Comparison of ENCODE assay signal across 2 cellular contexts in genomic region chr17:7020894-7021664, GRCh38.
TF ChIP-seq lines count a peak whose summit lies in the region.

No MANE protein-coding gene starts in this region.

TF ChIP-seq in WTC11, 78 proteins besides CTCF, POLR2A, EP300 and RAD21:
- TF ChIP-seq MYBL2 (CRISPR knock-in tag; IDR thresholded peaks at IDR 0.05) (no peak), MAX (CRISPR knock-in tag; IDR thresholded peaks at IDR 0.05) (no peak), MLX (CRISPR knock-in tag; IDR thresholded peaks at IDR 0.05) (no peak), HMGA2 (CRISPR knock-in tag; IDR thresholded peaks at IDR 0.05) (no peak), FOXP1 (CRISPR knock-in tag; IDR thresholded peaks at IDR 0.05; ENCODE audit: borderline replicate concordance) (no peak), TCF7 (CRISPR knock-in tag; IDR thresholded peaks at IDR 0.05; ENCODE audit: low read depth) (no peak), RELA (CRISPR knock-in tag; IDR thresholded peaks at IDR 0.05; ENCODE audit: borderline replicate concordance) (no peak), PREB (CRISPR knock-in tag; IDR thresholded peaks at IDR 0.05; ENCODE audit: borderline replicate concordance) (no peak), ZNF219 (CRISPR knock-in tag; IDR thresholded peaks at IDR 0.05; ENCODE audit: borderline replicate concordance) (no peak), ZNF532 (CRISPR knock-in tag; IDR thresholded peaks at IDR 0.05; ENCODE audit: borderline replicate concordance) (no peak), NR1H2 (CRISPR knock-in tag; IDR thresholded peaks at IDR 0.05) (no peak), ZNF317 (CRISPR knock-in tag; IDR thresholded peaks at IDR 0.05; ENCODE audit: borderline replicate concordance, low read depth) (no peak), TEAD4 (CRISPR knock-in tag; IDR thresholded peaks at IDR 0.05) (no peak), E2F5 (CRISPR knock-in tag; IDR thresholded peaks at IDR 0.05) (no peak)

TF ChIP-seq in HepG2, 621 proteins besides CTCF, POLR2A, EP300 and RAD21:
- TF ChIP-seq BRD4 (CRISPR knock-in tag; IDR thresholded peaks at IDR 0.05) = 0 out of 2 replicates have a peak, but pooled peaks have one; percentile 28
- no peak for TF ChIP-seq AKNA (CRISPR knock-in tag; IDR thresholded peaks at IDR 0.05; ENCODE audit: borderline replicate concordance)
- no peak for TF ChIP-seq IKZF4 (CRISPR knock-in tag; IDR thresholded peaks at IDR 0.05; ENCODE audit: borderline replicate concordance, low read depth, not compliant biosample characterization)
- no peak for TF ChIP-seq ZNF446 (CRISPR knock-in tag; IDR thresholded peaks at IDR 0.05)
- TF ChIP-seq E2F2 (CRISPR knock-in tag; IDR thresholded peaks at IDR 0.05; ENCODE audit: borderline replicate concordance) = 0 out of 2 replicates have a peak, but pooled peaks have one; percentile 36
- 0 out of 2 replicates have a peak, but pooled peaks have one; percentile 24 for TF ChIP-seq ZFY (CRISPR knock-in tag; IDR thresholded peaks at IDR 0.05)
- TF ChIP-seq YY1 (IDR thresholded peaks at IDR 0.05; ENCODE audit: insufficient read depth, insufficient replicate concordance, low read depth, low read length) = peak; percentile 60
- 0 out of 2 replicates have a peak, but pooled peaks have one; percentile 0 for TF ChIP-seq ZNF333 (CRISPR knock-in tag; IDR thresholded peaks at IDR 0.05; ENCODE audit: borderline replicate concordance)
- 0 out of 2 replicates have a peak, but pooled peaks have one; percentile 12 for TF ChIP-seq PATZ1 (CRISPR knock-in tag; IDR thresholded peaks at IDR 0.05)
- TF ChIP-seq TFAP4 (IDR thresholded peaks at IDR 0.05; ENCODE audit: borderline replicate concordance, low read depth) = peak; percentile 34; the same call in 1 of the 2 replicates
- 0 out of 2 replicates have a peak, but pooled peaks have one; percentile 40 for TF ChIP-seq NFAT5 (CRISPR knock-in tag; IDR thresholded peaks at IDR 0.05)
